ENCODE assay signal across 1 cellular context in the genomic region with DNA sequence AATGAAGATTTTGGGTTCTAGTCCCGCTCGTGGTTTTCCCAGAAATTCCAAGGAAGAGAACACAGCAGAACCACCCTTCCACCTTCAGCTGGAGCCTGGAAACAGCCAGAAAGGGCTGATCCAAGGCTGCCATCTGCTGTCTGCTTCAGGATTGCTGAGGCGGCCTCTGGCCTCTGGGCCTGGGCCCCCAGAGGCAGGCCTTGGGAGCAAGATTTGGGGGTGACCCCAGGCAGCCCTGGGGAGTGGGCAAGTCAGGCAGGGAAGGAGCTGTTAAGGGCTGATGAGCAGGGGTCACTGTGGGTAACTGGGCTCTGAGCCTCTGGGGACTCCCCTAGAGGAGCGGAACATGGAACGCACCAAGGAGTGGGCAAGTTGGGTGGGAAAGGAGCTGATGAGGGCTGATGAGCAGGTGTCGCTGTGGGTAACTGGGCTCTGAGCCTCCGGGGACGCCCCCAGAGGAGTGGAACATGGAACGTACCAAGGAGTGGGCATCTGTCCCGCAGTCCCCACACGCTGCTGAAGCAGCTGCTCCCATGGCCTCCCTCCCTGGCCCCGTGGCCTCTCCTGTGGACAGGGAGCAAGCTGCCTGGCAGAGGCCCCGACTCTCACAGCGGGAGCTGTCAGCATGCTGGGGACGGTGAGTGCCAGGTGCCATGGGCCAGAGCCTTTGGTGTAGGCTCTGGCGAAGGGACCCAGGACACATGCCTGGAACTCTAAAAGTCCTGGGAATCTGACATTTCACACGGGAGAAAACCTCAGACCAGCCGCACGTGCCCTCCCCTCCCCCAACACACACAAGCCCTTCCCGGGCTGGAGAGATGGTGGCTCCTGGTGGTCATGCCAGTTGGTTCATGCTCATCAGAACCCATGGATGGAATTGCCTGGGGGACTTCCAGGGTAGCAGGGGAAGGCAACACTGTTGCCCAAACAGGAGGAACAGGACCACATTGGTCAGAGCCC.
TF ChIP-seq lines count a peak whose summit lies in the region.
"Not testable (repeated sequence)": the region's sequence is repeated elsewhere in the genome, so short reads cannot be mapped to it uniquely, and the experiment has no call there.

No MANE protein-coding gene starts in this region.

TF ChIP-seq in HepG2, 621 proteins besides CTCF, POLR2A, EP300 and RAD21 (continued from another document):
- TF ChIP-seq, protein P1, sequence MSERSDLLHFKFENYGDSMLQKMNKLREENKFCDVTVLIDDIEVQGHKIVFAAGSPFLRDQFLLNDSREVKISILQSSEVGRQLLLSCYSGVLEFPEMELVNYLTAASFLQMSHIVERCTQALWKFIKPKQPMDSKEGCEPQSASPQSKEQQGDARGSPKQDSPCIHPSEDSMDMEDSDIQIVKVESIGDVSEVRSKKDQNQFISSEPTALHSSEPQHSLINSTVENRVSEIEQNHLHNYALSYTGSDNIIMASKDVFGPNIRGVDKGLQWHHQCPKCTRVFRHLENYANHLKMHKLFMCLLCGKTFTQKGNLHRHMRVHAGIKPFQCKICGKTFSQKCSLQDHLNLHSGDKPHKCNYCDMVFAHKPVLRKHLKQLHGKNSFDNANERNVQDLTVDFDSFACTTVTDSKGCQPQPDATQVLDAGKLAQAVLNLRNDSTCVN (CRISPR knock-in tag; IDR thresholded peaks at IDR 0.05; ENCODE audit: borderline replicate concordance) = 0 out of 2 replicates have a peak, but pooled peaks have one; percentile 26
- TF ChIP-seq BHLHE40 (IDR thresholded peaks at IDR 0.05; ENCODE audit: low read length) (peak; percentile 68), ZNF501 (CRISPR knock-in tag; IDR thresholded peaks at IDR 0.05) (peak; percentile 63), SOX6 (CRISPR knock-in tag; IDR thresholded peaks at IDR 0.05) (0 out of 2 replicates have a peak, but pooled peaks have one; percentile 26), ZNF605 (CRISPR knock-in tag; IDR thresholded peaks at IDR 0.05) (0 out of 2 replicates have a peak, but pooled peaks have one; percentile 38), ZBTB20 (CRISPR knock-in tag; IDR thresholded peaks at IDR 0.05; ENCODE audit: borderline replicate concordance, low read depth) (0 out of 2 replicates have a peak, but pooled peaks have one; percentile 39), ZNF563 (CRISPR knock-in tag; IDR thresholded peaks at IDR 0.05) (0 out of 2 replicates have a peak, but pooled peaks have one; percentile 39), ZNF274 (CRISPR knock-in tag; IDR thresholded peaks at IDR 0.05) (peak; percentile 57; the same call in 1 of the 2 replicates), ELF3 (CRISPR knock-in tag; IDR thresholded peaks at IDR 0.05) (0 out of 2 replicates have a peak, but pooled peaks have one; percentile 29), STAG1 (CRISPR knock-in tag; IDR thresholded peaks at IDR 0.05) (peak; percentile 95), ZNF607 (CRISPR knock-in tag; IDR thresholded peaks at IDR 0.05; ENCODE audit: borderline replicate concordance) (0 out of 2 replicates have a peak, but pooled peaks have one; percentile 58), ZNF883 (CRISPR knock-in tag; IDR thresholded peaks at IDR 0.05; ENCODE audit: not compliant biosample characterization) (peak; percentile 47), ERF (CRISPR knock-in tag; IDR thresholded peaks at IDR 0.05) (peak; percentile 57; the same call in 1 of the 2 replicates), ZNF891 (CRISPR knock-in tag; IDR thresholded peaks at IDR 0.05) (0 out of 2 replicates have a peak, but pooled peaks have one; percentile 13), ZFY (CRISPR knock-in tag; IDR thresholded peaks at IDR 0.05) (peak; percentile 19; the same call in 1 of the 2 replicates), RXRB (CRISPR knock-in tag; IDR thresholded peaks at IDR 0.05; ENCODE audit: borderline replicate concordance) (peak; percentile 23; the same call in 1 of the 2 replicates), NR2F6 (CRISPR knock-in tag; IDR thresholded peaks at IDR 0.05) (peak; percentile 41), NRL (CRISPR knock-in tag; IDR thresholded peaks at IDR 0.05; ENCODE audit: borderline replicate concordance) (0 out of 2 replicates have a peak, but pooled peaks have one; percentile 51), ZNF616 (CRISPR knock-in tag; IDR thresholded peaks at IDR 0.05; ENCODE audit: low read depth) (0 out of 2 replicates have a peak, but pooled peaks have one; percentile 24), TEAD3 (CRISPR knock-in tag; optimal IDR thresholded peaks at IDR 0.05; ENCODE audit: borderline replicate concordance) (peak; percentile 44), SALL1 (CRISPR knock-in tag; IDR thresholded peaks at IDR 0.05) (peak; percentile 18; the same call in 1 of the 2 replicates), ZSCAN9 (CRISPR knock-in tag; IDR thresholded peaks at IDR 0.05; ENCODE audit: borderline replicate concordance) (0 out of 2 replicates have a peak, but pooled peaks have one; percentile 25), GABPB1 (CRISPR knock-in tag; IDR thresholded peaks at IDR 0.05) (peak; percentile 16; the same call in 1 of the 2 replicates)
- TF ChIP-seq, protein P2, sequence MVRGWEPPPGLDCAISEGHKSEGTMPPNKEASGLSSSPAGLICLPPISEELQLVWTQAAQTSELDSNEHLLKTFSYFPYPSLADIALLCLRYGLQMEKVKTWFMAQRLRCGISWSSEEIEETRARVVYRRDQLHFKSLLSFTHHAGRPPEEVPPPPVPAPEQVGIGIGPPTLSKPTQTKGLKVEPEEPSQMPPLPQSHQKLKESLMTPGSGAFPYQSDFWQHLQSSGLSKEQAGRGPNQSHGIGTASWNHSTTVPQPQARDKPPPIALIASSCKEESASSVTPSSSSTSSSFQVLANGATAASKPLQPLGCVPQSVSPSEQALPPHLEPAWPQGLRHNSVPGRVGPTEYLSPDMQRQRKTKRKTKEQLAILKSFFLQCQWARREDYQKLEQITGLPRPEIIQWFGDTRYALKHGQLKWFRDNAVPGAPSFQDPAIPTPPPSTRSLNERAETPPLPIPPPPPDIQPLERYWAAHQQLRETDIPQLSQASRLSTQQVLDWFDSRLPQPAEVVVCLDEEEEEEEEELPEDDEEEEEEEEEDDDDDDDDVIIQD (CRISPR knock-in tag; IDR thresholded peaks at IDR 0.05; ENCODE audit: low read depth) = 0 out of 2 replicates have a peak, but pooled peaks have one; percentile 14
- not testable (repeated sequence) for TF ChIP-seq SOX6, NR2F6 (IDR thresholded peaks at IDR 0.05)
- TF ChIP-seq, protein P3, sequence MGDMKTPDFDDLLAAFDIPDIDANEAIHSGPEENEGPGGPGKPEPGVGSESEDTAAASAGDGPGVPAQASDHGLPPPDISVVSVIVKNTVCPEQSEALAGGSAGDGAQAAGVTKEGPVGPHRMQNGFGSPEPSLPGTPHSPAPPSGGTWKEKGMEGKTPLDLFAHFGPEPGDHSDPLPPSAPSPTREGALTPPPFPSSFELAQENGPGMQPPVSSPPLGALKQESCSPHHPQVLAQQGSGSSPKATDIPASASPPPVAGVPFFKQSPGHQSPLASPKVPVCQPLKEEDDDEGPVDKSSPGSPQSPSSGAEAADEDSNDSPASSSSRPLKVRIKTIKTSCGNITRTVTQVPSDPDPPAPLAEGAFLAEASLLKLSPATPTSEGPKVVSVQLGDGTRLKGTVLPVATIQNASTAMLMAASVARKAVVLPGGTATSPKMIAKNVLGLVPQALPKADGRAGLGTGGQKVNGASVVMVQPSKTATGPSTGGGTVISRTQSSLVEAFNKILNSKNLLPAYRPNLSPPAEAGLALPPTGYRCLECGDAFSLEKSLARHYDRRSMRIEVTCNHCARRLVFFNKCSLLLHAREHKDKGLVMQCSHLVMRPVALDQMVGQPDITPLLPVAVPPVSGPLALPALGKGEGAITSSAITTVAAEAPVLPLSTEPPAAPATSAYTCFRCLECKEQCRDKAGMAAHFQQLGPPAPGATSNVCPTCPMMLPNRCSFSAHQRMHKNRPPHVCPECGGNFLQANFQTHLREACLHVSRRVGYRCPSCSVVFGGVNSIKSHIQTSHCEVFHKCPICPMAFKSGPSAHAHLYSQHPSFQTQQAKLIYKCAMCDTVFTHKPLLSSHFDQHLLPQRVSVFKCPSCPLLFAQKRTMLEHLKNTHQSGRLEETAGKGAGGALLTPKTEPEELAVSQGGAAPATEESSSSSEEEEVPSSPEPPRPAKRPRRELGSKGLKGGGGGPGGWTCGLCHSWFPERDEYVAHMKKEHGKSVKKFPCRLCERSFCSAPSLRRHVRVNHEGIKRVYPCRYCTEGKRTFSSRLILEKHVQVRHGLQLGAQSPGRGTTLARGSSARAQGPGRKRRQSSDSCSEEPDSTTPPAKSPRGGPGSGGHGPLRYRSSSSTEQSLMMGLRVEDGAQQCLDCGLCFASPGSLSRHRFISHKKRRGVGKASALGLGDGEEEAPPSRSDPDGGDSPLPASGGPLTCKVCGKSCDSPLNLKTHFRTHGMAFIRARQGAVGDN (CRISPR knock-in tag; IDR thresholded peaks at IDR 0.05) = peak; percentile 51
- TF ChIP-seq, protein P4, sequence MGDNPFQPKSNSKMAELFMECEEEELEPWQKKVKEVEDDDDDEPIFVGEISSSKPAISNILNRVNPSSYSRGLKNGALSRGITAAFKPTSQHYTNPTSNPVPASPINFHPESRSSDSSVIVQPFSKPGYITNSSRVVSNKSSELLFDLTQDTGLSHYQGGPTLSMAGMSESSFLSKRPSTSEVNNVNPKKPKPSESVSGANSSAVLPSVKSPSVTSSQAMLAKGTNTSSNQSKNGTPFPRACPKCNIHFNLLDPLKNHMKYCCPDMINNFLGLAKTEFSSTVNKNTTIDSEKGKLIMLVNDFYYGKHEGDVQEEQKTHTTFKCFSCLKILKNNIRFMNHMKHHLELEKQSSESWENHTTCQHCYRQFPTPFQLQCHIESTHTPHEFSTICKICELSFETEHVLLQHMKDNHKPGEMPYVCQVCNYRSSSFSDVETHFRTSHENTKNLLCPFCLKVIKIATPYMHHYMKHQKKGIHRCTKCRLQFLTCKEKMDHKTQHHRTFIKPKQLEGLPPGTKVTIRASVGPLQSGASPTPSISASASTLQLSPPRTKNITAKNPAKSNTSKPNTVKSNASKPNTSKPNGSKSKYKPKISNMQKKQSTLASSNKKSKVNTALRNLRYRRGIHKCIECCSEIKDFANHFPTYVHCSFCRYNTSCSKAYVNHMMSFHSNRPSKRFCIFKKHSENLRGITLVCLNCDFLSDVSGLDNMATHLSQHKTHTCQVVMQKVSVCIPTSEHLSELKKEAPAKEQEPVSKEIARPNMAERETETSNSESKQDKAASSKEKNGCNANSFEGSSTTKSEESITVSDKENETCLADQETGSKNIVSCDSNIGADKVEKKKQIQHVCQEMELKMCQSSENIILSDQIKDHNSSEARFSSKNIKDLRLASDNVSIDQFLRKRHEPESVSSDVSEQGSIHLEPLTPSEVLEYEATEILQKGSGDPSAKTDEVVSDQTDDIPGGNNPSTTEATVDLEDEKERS (CRISPR knock-in tag; IDR thresholded peaks at IDR 0.05) = 0 out of 2 replicates have a peak, but pooled peaks have one; percentile 18
- TF ChIP-seq, protein P5, sequence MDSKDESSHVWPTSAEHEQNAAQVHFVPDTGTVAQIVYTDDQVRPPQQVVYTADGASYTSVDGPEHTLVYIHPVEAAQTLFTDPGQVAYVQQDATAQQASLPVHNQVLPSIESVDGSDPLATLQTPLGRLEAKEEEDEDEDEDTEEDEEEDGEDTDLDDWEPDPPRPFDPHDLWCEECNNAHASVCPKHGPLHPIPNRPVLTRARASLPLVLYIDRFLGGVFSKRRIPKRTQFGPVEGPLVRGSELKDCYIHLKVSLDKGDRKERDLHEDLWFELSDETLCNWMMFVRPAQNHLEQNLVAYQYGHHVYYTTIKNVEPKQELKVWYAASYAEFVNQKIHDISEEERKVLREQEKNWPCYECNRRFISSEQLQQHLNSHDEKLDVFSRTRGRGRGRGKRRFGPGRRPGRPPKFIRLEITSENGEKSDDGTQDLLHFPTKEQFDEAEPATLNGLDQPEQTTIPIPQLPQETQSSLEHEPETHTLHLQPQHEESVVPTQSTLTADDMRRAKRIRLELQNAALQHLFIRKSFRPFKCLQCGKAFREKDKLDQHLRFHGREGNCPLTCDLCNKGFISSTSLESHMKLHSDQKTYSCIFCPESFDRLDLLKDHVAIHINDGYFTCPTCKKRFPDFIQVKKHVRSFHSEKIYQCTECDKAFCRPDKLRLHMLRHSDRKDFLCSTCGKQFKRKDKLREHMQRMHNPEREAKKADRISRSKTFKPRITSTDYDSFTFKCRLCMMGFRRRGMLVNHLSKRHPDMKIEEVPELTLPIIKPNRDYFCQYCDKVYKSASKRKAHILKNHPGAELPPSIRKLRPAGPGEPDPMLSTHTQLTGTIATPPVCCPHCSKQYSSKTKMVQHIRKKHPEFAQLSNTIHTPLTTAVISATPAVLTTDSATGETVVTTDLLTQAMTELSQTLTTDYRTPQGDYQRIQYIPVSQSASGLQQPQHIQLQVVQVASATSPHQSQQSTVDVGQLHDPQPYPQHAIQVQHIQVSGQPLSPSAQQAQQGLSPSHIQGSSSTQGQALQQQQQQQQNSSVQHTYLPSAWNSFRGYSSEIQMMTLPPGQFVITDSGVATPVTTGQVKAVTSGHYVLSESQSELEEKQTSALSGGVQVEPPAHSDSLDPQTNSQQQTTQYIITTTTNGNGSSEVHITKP (CRISPR knock-in tag; IDR thresholded peaks at IDR 0.05; ENCODE audit: low read depth) = peak; percentile 79; the same call in 1 of the 2 replicates
- TF ChIP-seq, protein P6, sequence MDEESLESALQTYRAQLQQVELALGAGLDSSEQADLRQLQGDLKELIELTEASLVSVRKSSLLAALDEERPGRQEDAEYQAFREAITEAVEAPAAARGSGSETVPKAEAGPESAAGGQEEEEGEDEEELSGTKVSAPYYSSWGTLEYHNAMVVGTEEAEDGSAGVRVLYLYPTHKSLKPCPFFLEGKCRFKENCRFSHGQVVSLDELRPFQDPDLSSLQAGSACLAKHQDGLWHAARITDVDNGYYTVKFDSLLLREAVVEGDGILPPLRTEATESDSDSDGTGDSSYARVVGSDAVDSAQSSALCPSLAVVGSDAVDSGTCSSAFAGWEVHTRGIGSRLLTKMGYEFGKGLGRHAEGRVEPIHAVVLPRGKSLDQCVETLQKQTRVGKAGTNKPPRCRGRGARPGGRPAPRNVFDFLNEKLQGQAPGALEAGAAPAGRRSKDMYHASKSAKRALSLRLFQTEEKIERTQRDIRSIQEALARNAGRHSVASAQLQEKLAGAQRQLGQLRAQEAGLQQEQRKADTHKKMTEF (CRISPR knock-in tag; IDR thresholded peaks at IDR 0.05) = 0 out of 2 replicates have a peak, but pooled peaks have one; percentile 24
